10 cellular contexts compared by ENCODE assay signal in the genomic region with DNA sequence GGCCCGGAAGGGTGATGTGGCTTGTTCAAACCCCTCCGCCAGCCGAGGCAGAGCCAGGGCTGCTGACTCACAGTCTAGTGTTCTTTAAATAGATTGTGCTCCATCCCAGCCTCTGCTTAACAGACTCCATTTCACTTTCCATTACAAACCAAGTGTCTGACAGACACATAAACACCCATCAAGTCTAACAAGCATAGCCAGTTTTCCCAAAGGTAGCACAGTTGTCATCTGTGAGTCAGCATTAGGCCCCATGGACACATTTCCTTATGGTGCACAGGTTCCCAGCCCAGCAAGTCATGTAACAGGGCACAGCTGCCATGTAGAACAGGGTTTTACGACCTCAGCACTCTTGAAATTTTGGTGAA.
DNase-seq lines count a peak whose midpoint lies in the region; ATAC-seq, FAIRE-seq and TF ChIP-seq lines count a peak whose summit lies in the region.
"Had no signal": no experiment of that assay in that cellular context is flagged by ENCODE, and none has a peak within 500 bp of the region (broad histone marks: within the 10 kb centered on the region; RNA-seq: fewer than 3 reads in every experiment).

No MANE protein-coding gene starts in this region.

- H3K9me3 Mint-ChIP-seq in activated T-cell treated with anti-CD3 and anti-CD28 coated beads, Interleukin-2, amount 50 U/mL, for 24 hours, result no peaks in the 10 kb centered on the region

- H3K4me3 Mint-ChIP-seq in activated T-cell treated with anti-CD3 and anti-CD28 coated beads, Interleukin-2, amount 50 U/mL, for 24 hours, result no peak overlapping the region

- no peaks in the 10 kb centered on the region for H3K27me3 ChIP-seq in bronchial epithelial cell (ENCODE audit: control insufficient read depth, insufficient read depth, low read length)

- H3K27ac Mint-ChIP-seq in activated T-cell treated with anti-CD3 and anti-CD28 coated beads, Interleukin-2, amount 50 U/mL, for 24 hours, result no peak overlapping the region

- no peak for TF ChIP-seq CTCF in AG10803 (conservative IDR thresholded peaks at IDR 0.05; ENCODE audit: low read length)
- TF ChIP-seq CTCF in bronchial epithelial cell (IDR thresholded peaks at IDR 0.05; ENCODE audit: insufficient read depth, low read length, severe bottlenecking), result no peak
- TF ChIP-seq CTCF in mucosa of descending colon (IDR thresholded peaks at IDR 0.05), result no peak

- H3K36me3 Mint-ChIP-seq in activated T-cell treated with anti-CD3 and anti-CD28 coated beads, Interleukin-2, amount 50 U/mL, for 24 hours (ENCODE audit: low read depth), result no peaks in the 10 kb centered on the region

- FAIRE-seq in bronchial epithelial cell (lab: Jason Lieb, UNC), result peak; percentile 47
- FAIRE-seq: endometrium had no signal

- no peaks in the 10 kb centered on the region for H3K4me1 ChIP-seq in mucosa of descending colon (ENCODE audit: low read depth)

- H3K27me3 Mint-ChIP-seq in activated T-cell treated with anti-CD3 and anti-CD28 coated beads, Interleukin-2, amount 50 U/mL, for 24 hours, result no peaks in the 10 kb centered on the region

- H3K4me3 ChIP-seq in AG10803 (ENCODE audit: low read length) (no peak overlapping the region), bronchial epithelial cell (ENCODE audit: low read depth, low read length) (no peak overlapping the region), mucosa of descending colon (no peak overlapping the region)

- ATAC-seq in mucosa of descending colon (peak; percentile 94), HG03045 (IDR thresholded peaks at IDR 0.05; ENCODE audit: unreplicated experiment) (no peak)

- intact Hi-C loops in mucosa of descending colon (cut with DNase I, micrococcal nuclease), result loop anchor here in 1 of 2 donors (10.0 kb wide), 1 partner anchor 103 kb away; no protein-coding TSS in a partner anchor

- DNase-seq in AG10803 (ENCODE audit: low read depth), result peak; percentile 84
- peak; percentile 99 for DNase-seq in M059J (ENCODE audit: low read depth)
- peak; percentile 100 for DNase-seq in bronchial epithelial cell (ENCODE audit: low read depth)
- peak in 2 of 3 donors; percentile 16 to 40 for DNase-seq in mucosa of descending colon
- DNase-seq in activated T-cell treated with anti-CD3 and anti-CD28 coated beads, Interleukin-2, amount 50 U/mL, for 24 hours, result no peak
- no peak for DNase-seq in cortex of kidney (lab: John Stamatoyannopoulos, UW)
- no peak for DNase-seq in NCI-H2171 (lab: John Stamatoyannopoulos, UW)
- DNase-seq: DND-41 had no signal

- H3K9me3 ChIP-seq in mucosa of descending colon, result no peaks in the 10 kb centered on the region

- no peaks in the 10 kb centered on the region for H3K4me1 Mint-ChIP-seq in activated T-cell treated with anti-CD3 and anti-CD28 coated beads, Interleukin-2, amount 50 U/mL, for 24 hours (ENCODE audit: low read depth)

- H3K36me3 ChIP-seq in bronchial epithelial cell (ENCODE audit: control insufficient read depth, insufficient read depth, low read length), result no peaks in the 10 kb centered on the region
- H3K36me3 ChIP-seq in mucosa of descending colon (ENCODE audit: low read depth), result no peaks in the 10 kb centered on the region

Comparison
In these comparisons a context has a peak if more than half of its experiments do, and no peak if none do; other contexts are left out.
1. DNase-seq: peak in AG10803 (single experiment), M059J (single experiment), bronchial epithelial cell (single experiment) and mucosa of descending colon (2 of 3); none in activated T-cell treated with anti-CD3 and anti-CD28 coated beads, Interleukin-2, amount 50 U/mL, for 24 hours (single experiment), cortex of kidney (single experiment) and NCI-H2171 (single experiment).